ENCODE assay signal across 19 cellular contexts in the genomic region with DNA sequence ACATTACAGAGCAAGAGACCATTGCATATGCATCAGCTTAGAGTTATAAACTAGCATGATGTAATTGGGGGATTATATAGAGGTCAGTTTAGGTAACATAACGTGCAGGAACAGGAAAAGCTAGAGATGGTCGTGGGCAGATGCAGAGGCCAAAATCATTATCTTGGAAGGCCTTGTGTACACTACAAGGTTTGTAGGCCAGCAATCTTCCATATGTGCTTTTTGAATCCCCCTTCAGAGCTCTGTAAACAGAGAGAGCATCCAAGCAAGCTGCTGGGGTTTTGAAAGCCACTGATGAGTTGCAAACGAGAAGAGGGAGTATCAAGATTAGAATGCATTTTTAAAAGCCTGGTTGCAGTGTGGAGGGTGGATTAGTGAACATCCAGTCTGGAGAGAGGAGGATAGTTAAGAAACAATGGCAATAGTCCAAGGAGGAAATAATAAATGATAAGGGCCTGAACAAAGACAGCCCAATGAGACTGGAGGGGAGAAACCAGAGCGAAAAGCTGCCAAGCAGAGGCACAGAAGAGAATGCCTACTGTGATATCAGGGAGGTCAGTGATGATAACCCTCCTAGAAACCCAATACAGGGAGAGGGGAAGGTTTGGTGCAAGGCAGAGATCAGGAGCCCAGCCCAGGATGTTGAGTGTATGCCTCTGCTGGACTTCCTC.
DNase-seq lines count a peak whose midpoint lies in the region; ATAC-seq, FAIRE-seq and TF ChIP-seq lines count a peak whose summit lies in the region.
"Had no signal": no experiment of that assay in that cellular context is flagged by ENCODE, and none has a peak within 500 bp of the region (broad histone marks: within the 10 kb centered on the region; RNA-seq: fewer than 3 reads in every experiment).

No MANE protein-coding gene starts in this region.

- no peak for TF ChIP-seq CTCF in mucosa of descending colon (IDR thresholded peaks at IDR 0.05)

- intact Hi-C loops in mucosa of descending colon (cut with DNase I, micrococcal nuclease) = no loop called here

- no peak for DNase-seq in GM12891 (ENCODE audit: insufficient read length, low spot score)
- DNase-seq in NCI-H2196 treated with DMSO at 0.1 percent for 48 hours (lab: John Stamatoyannopoulos, UW; ENCODE audit: unreplicated experiment) = peak; percentile 63
- peak; percentile 94 for DNase-seq in amniotic epithelial cell (ENCODE audit: low read depth)
- DNase-seq in mucosa of descending colon = no peak
- DNase-seq in A172 (ENCODE audit: low spot score) = no peak
- no peak for DNase-seq in LoVo (ENCODE audit: low spot score)
- no peak for DNase-seq in activated effector memory CD4-positive, alpha-beta T cell treated with Interleukin-2 at 50 U/mL for 16 hours
- DNase-seq: activated naive CD4-positive, alpha-beta T cell treated with Interleukin-2 at 50 U/mL for 16 hours; C1 segment of cervical spinal cord; kidney; naive thymus-derived CD4-positive, alpha-beta T cell; NCI-H1105; SHP77 treated with DMSO at 0.1 percent for 48 hours; stimulated activated CD4-positive, alpha-beta T cell treated with anti-CD3 and anti-CD28 coated beads, Interleukin-2, amount 100 ng/mL, for 24 hours had no signal

- peaks cover 4% of the 10 kb centered on the region for H3K4me1 ChIP-seq in mucosa of descending colon (ENCODE audit: low read depth)

- FAIRE-seq in GM12891 (lab: Jason Lieb, UNC) = peak; percentile 5
- FAIRE-seq: bronchial epithelial cell, HepG2, kidney, TTC549 had no signal

- ATAC-seq in mucosa of descending colon = peak; percentile 73
- no peak for ATAC-seq in HG03159 (IDR thresholded peaks at IDR 0.05; ENCODE audit: unreplicated experiment)
- ATAC-seq: gastroesophageal sphincter; HepG2; naive thymus-derived CD4-positive, alpha-beta T cell had no signal

- TF ChIP-seq POLR2A in GM12891 (IDR thresholded peaks at IDR 0.05; ENCODE audit: low read depth, low read length) = no peak

- no peak overlapping the region for H3K4me3 ChIP-seq in mucosa of descending colon
- H3K4me3 ChIP-seq: gastroesophageal sphincter had no signal

- no peaks in the 10 kb centered on the region for H3K9me3 ChIP-seq in mucosa of descending colon
- H3K9me3 ChIP-seq: gastroesophageal sphincter had no signal

- H3K36me3 ChIP-seq in mucosa of descending colon (ENCODE audit: low read depth) = no peaks in the 10 kb centered on the region

TF ChIP-seq in GM12891, 5 proteins besides CTCF, POLR2A, EP300 and RAD21:
- TF ChIP-seq POU2F2 (IDR thresholded peaks at IDR 0.05; ENCODE audit: low read depth, low read length) (no peak), SPI1 (IDR thresholded peaks at IDR 0.05; ENCODE audit: low read depth, low read length) (no peak), TAF1 (IDR thresholded peaks at IDR 0.05; ENCODE audit: low read depth, low read length) (no peak), POLR2AphosphoS5 (IDR thresholded peaks at IDR 0.05; ENCODE audit: low read depth, low read length) (no peak), PAX5 (IDR thresholded peaks at IDR 0.05; ENCODE audit: insufficient read depth, low read length, severe bottlenecking) (no peak)

Comparison
In these comparisons a context has a peak if more than half of its experiments do, and no peak if none do; other contexts are left out.
1. DNase-seq: peak in NCI-H2196 treated with DMSO at 0.1 percent for 48 hours (single experiment) and amniotic epithelial cell (single experiment); none in GM12891 (single experiment), mucosa of descending colon (0 of 3), A172 (single experiment), LoVo (single experiment) and activated effector memory CD4-positive, alpha-beta T cell treated with Interleukin-2 at 50 U/mL for 16 hours (single experiment).